In the genomic region with DNA sequence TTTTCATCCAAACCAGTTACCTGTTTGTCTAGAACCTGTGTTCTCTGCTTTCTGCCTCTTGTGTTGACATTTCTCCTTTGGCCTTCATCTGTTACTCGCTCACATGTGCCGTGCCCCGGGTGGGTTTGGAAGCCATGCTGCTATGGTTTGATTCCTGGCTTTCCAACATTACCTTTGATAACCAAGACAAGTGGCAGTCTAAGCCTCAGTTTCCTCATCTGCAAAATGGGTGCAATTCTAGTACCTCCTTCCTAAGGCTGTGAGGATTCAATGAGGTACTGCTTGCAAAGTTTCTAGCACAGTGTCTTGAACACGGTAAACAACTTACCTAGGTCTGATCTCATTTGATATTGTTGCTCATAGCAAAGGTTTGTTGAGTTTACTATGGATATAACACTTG, we compare ENCODE assay signal across 2 cellular contexts.
TF ChIP-seq lines count a peak whose summit lies in the region.

No MANE protein-coding gene starts in this region.

TF ChIP-seq in K562, 482 proteins besides CTCF, POLR2A, EP300 and RAD21:
- TF ChIP-seq PCBP1 (IDR thresholded peaks at IDR 0.05; ENCODE audit: low read depth, low read length, poor library complexity, severe bottlenecking) (no peak), RBM25 (IDR thresholded peaks at IDR 0.05; ENCODE audit: low read depth, low read length, severe bottlenecking) (peak; percentile 84)

TF ChIP-seq in HepG2, 621 proteins besides CTCF, POLR2A, EP300 and RAD21:
- TF ChIP-seq CAMTA2 (CRISPR knock-in tag; IDR thresholded peaks at IDR 0.05; ENCODE audit: borderline replicate concordance) (no peak), MNT (IDR thresholded peaks at IDR 0.05) (peak; percentile 43), ZMYM3 (CRISPR knock-in tag; IDR thresholded peaks at IDR 0.05) (peak; percentile 52; the same call in 1 of the 2 replicates), ZNF629 (CRISPR knock-in tag; conservative IDR thresholded peaks at IDR 0.05) (peak; percentile 92), ADNP (CRISPR knock-in tag; IDR thresholded peaks at IDR 0.05) (peak; percentile 59; the same call in 1 of the 2 replicates), CHD4 (IDR thresholded peaks at IDR 0.05; ENCODE audit: borderline replicate concordance, low read length) (peak; percentile 57; the same call in 1 of the 2 replicates), NFKBIZ (CRISPR knock-in tag; IDR thresholded peaks at IDR 0.05) (no peak)
TF ChIP-seq in HepG2: peak in this region for 5.
